Comparison of ENCODE assay signal across 22 cellular contexts in the genomic region with DNA sequence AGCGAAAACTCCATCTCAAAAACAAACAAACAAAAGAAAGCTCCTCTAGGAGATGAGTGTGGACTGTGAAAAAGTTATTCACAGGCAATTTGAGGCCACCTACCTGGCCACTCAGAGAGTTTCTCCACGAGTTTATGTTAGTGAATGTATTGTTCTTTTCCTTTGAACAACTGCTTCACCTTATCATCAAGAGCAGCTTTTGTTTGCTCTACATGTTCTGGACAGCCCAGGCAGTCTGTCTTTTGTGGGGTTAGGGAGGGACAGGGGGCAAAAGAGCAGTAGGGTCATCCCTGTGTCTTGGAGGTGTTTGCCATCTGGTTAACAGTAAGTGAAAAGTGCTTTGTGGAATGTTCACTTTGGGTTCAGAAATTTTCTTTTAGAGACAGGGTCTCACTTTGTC. TPM values are rescaled to one million over a fixed set of nuclear protein-coding genes. Genes with fewer than 3 reads are reported as not detected.
DNase-seq lines count a peak whose midpoint lies in the region; ATAC-seq and TF ChIP-seq lines count a peak whose summit lies in the region.
"Had no signal": no experiment of that assay in that cellular context is flagged by ENCODE, and none has a peak within 500 bp of the region (broad histone marks: within the 10 kb centered on the region; RNA-seq: fewer than 3 reads in every experiment).

No MANE protein-coding gene starts in this region.

- no peak overlapping the region for H3K4me3 Mint-ChIP-seq in activated CD4-positive, alpha-beta T cell treated with anti-CD3 and anti-CD28 coated beads, Interleukin-2, amount 10 ng/mL, durations not matched to agents 24 days and 14 days
- no peak overlapping the region for H3K4me3 Mint-ChIP-seq in stimulated activated naive CD8-positive, alpha-beta T cell treated with anti-CD3 and anti-CD28 coated beads, Interleukin-15, Interleukin-2, amounts not matched to agents 100 ng/mL and 50 ng/mL, for 24 hours

- TF ChIP-seq CTCF in colonic mucosa (IDR thresholded peaks at IDR 0.05): no peak

- H3K27ac ChIP-seq in effector memory CD4-positive, alpha-beta T cell (ENCODE audit: insufficient read depth, low read length, poor library complexity, severe bottlenecking): peak overlapping the region; percentile 15
- no peak overlapping the region for H3K27ac ChIP-seq in colonic mucosa

- no peaks in the 10 kb centered on the region for H3K27me3 Mint-ChIP-seq in activated CD4-positive, alpha-beta T cell treated with anti-CD3 and anti-CD28 coated beads, Interleukin-2, amount 10 ng/mL, durations not matched to agents 24 days and 14 days
- H3K27me3 Mint-ChIP-seq in stimulated activated naive CD8-positive, alpha-beta T cell treated with anti-CD3 and anti-CD28 coated beads, Interleukin-15, Interleukin-2, amounts not matched to agents 100 ng/mL and 50 ng/mL, for 24 hours: no peaks in the 10 kb centered on the region
- H3K27me3 Mint-ChIP-seq: activated T-helper 17 cell treated with anti-CD3 and anti-CD28 coated beads, Interleukin-2, amount 50 U/mL, for 72 hours had no signal

- H3K9ac ChIP-seq in colonic mucosa (ENCODE audit: low read depth in 2 of 2, low read length in 2 of 2): no peak overlapping the region

- in situ Hi-C loops in KBM-7 (cut with MboI; ENCODE audit: low pct_unique_long_range_greater_than_20kb, low sequenced_read_pairs): no loop called here

- H3K4me3 ChIP-seq in effector memory CD4-positive, alpha-beta T cell (ENCODE audit: insufficient read depth, low read depth, low read length, poor library complexity, severe bottlenecking): no peak overlapping the region
- no peak overlapping the region for H3K4me3 ChIP-seq in colonic mucosa

- H3K9me3 ChIP-seq in effector memory CD4-positive, alpha-beta T cell (ENCODE audit: control insufficient read depth, low read length): no peaks in the 10 kb centered on the region
- H3K9me3 ChIP-seq in colonic mucosa: no peaks in the 10 kb centered on the region

- intact Hi-C loops in activated CD4-positive, alpha-beta T cell treated with anti-CD3 and anti-CD28 coated beads, Interleukin-2, amount 10 ng/mL, durations not matched to agents 24 days and 14 days (cut with micrococcal nuclease): no loop called here
- intact Hi-C loops in colonic mucosa (cut with DNase I): no loop called here

- peaks cover 58% of the 10 kb centered on the region for H3K4me1 ChIP-seq in effector memory CD4-positive, alpha-beta T cell (ENCODE audit: control insufficient read depth, insufficient read depth, low read length, poor library complexity, severe bottlenecking)
- no peaks in the 10 kb centered on the region for H3K4me1 ChIP-seq in colonic mucosa

- H3K9me3 Mint-ChIP-seq in activated CD4-positive, alpha-beta T cell treated with anti-CD3 and anti-CD28 coated beads, Interleukin-2, amount 10 ng/mL, durations not matched to agents 24 days and 14 days: peaks cover 3% of the 10 kb centered on the region
- no peaks in the 10 kb centered on the region for H3K9me3 Mint-ChIP-seq in stimulated activated naive CD8-positive, alpha-beta T cell treated with anti-CD3 and anti-CD28 coated beads, Interleukin-15, Interleukin-2, amounts not matched to agents 100 ng/mL and 50 ng/mL, for 24 hours
- H3K9me3 Mint-ChIP-seq: activated T-helper 17 cell treated with anti-CD3 and anti-CD28 coated beads, Interleukin-2, amount 50 U/mL, for 72 hours had no signal

- no peaks in the 10 kb centered on the region for H3K36me3 ChIP-seq in effector memory CD4-positive, alpha-beta T cell (ENCODE audit: control insufficient read depth, insufficient read depth, low read length)
- H3K36me3 ChIP-seq in colonic mucosa: no peaks in the 10 kb centered on the region

- ATAC-seq in stimulated activated naive CD8-positive, alpha-beta T cell treated with anti-CD3 and anti-CD28 coated beads, Interleukin-15, Interleukin-2, amounts not matched to agents 100 U/mL and 50 U/mL, for 24 hours: no peak
- no peak for ATAC-seq in HG03571 (IDR thresholded peaks at IDR 0.05; ENCODE audit: unreplicated experiment)
- ATAC-seq: activated T-helper 17 cell treated with anti-CD3 and anti-CD28 coated beads, Interleukin-2, amount 50 U/mL, for 72 hours had no signal

- H3K27me3 ChIP-seq in effector memory CD4-positive, alpha-beta T cell (replicated peaks; ENCODE audit: control insufficient read depth, insufficient read depth, low read length, poor library complexity, severe bottlenecking): no peaks in the 10 kb centered on the region
- no peaks in the 10 kb centered on the region for H3K27me3 ChIP-seq in colonic mucosa

- H3K4me1 Mint-ChIP-seq in activated CD4-positive, alpha-beta T cell treated with anti-CD3 and anti-CD28 coated beads, Interleukin-2, amount 10 ng/mL, durations not matched to agents 24 days and 14 days: peaks cover 58% of the 10 kb centered on the region
- peaks cover 92% of the 10 kb centered on the region for H3K4me1 Mint-ChIP-seq in stimulated activated naive CD8-positive, alpha-beta T cell treated with anti-CD3 and anti-CD28 coated beads, Interleukin-15, Interleukin-2, amounts not matched to agents 100 ng/mL and 50 ng/mL, for 24 hours (ENCODE audit: low read depth)

- H3K36me3 Mint-ChIP-seq in activated CD4-positive, alpha-beta T cell treated with anti-CD3 and anti-CD28 coated beads, Interleukin-2, amount 10 ng/mL, durations not matched to agents 24 days and 14 days (ENCODE audit: low read depth): peaks cover 30% of the 10 kb centered on the region
- peaks cover 22% of the 10 kb centered on the region for H3K36me3 Mint-ChIP-seq in stimulated activated naive CD8-positive, alpha-beta T cell treated with anti-CD3 and anti-CD28 coated beads, Interleukin-15, Interleukin-2, amounts not matched to agents 100 ng/mL and 50 ng/mL, for 24 hours (ENCODE audit: low read depth)

- DNase-seq in activated CD4-positive, alpha-beta T cell treated with anti-CD3 and anti-CD28 coated beads, Interleukin-2, amount 10 ng/mL, durations not matched to agents 24 days and 14 days: no peak
- no peak for DNase-seq in activated CD4-positive, alpha-beta T cell treated with anti-CD3 and anti-CD28 coated beads for 4 hours
- DNase-seq in stimulated activated naive CD8-positive, alpha-beta T cell treated with anti-CD3 and anti-CD28 coated beads, Interleukin-15, Interleukin-2, amounts not matched to agents 100 U/mL and 50 U/mL, for 24 hours: no peak
- no peak for DNase-seq in effector memory CD4-positive, alpha-beta T cell
- DNase-seq in KBM-7 (no peak), colonic mucosa (no peak)
- DNase-seq: 8988T; activated CD4-positive, CD25-positive, alpha-beta regulatory T cell treated with anti-CD3 and anti-CD28 coated beads, Interleukin-2, amount 50 U/mL, for 72 hours; COR-L47; DND-41; H7; islet precursor cell; mammary epithelial cell; NCI-H1092; NCI-H1930; NCI-H69; stimulated activated CD4-positive, alpha-beta T cell treated with anti-CD3 and anti-CD28 coated beads, Interleukin-15, amount 100 ng/mL, for 24 hours; trophoblast cell had no signal

- peak overlapping the region; percentile 41 for H3K27ac Mint-ChIP-seq in activated CD4-positive, alpha-beta T cell treated with anti-CD3 and anti-CD28 coated beads, Interleukin-2, amount 10 ng/mL, durations not matched to agents 24 days and 14 days
- peak overlapping the region; percentile 71 for H3K27ac Mint-ChIP-seq in stimulated activated naive CD8-positive, alpha-beta T cell treated with anti-CD3 and anti-CD28 coated beads, Interleukin-15, Interleukin-2, amounts not matched to agents 100 ng/mL and 50 ng/mL, for 24 hours

RNA-seq across cellular contexts. Expression of a gene that starts 8.0 kb away (rescaled TPM):
- total RNA-seq in activated CD4-positive, alpha-beta T cell treated with anti-CD3 and anti-CD28 coated beads, Interleukin-2, amount 10 ng/mL, durations not matched to agents 24 days and 14 days: 2.8 and 3.1 TPM in 2 replicates
- total RNA-seq in colonic mucosa: under 1 TPM; 0.17 to 0.98 TPM
- total RNA-seq: H7, SK-MEL-5 had no signal

RNA-seq across cellular contexts. Expression of a gene that starts 27.6 kb away (rescaled TPM):
- total RNA-seq in activated CD4-positive, alpha-beta T cell treated with anti-CD3 and anti-CD28 coated beads, Interleukin-2, amount 10 ng/mL, durations not matched to agents 24 days and 14 days: 52.2 and 52.5 TPM in 2 replicates
- total RNA-seq in colonic mucosa: 10 to 100 TPM; 24.2 to 32.0 TPM

RNA-seq across cellular contexts. Expression of a gene that starts 28.0 kb away (rescaled TPM):
- total RNA-seq in activated CD4-positive, alpha-beta T cell treated with anti-CD3 and anti-CD28 coated beads, Interleukin-2, amount 10 ng/mL, durations not matched to agents 24 days and 14 days: 42.3 and 42.6 TPM in 2 replicates
- 10 to 100 TPM; 25.6 to 62.4 TPM for total RNA-seq in colonic mucosa

RNA-seq across cellular contexts. Expression of a gene that starts 48.4 kb away (rescaled TPM):
- 92.3 and 96.5 TPM in 2 replicates for total RNA-seq in activated CD4-positive, alpha-beta T cell treated with anti-CD3 and anti-CD28 coated beads, Interleukin-2, amount 10 ng/mL, durations not matched to agents 24 days and 14 days
- 10 to 100 TPM; 67.3 to 80.8 TPM for total RNA-seq in colonic mucosa
